ENCODE assay signal across 8 cellular contexts in the genomic region with DNA sequence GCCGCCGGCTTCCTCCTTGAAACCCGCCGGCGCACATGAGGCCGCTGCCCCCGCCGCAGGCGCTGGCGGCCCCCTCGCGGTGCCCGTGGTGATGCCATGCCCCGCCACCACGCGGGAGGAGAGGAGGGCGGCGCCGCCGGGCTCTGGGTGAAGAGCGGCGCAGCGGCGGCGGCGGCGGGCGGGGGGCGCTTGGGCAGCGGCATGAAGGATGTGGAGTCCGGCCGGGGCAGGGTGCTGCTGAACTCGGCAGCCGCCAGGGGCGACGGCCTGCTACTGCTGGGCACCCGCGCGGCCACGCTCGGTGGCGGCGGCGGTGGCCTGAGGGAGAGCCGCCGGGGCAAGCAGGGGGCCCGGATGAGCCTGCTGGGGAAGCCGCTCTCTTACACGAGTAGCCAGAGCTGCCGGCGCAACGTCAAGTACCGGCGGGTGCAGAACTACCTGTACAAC. TPM values are rescaled to one million over a fixed set of nuclear protein-coding genes. Genes with fewer than 3 reads are reported as not detected.
DNase-seq lines count a peak whose midpoint lies in the region; ATAC-seq and TF ChIP-seq lines count a peak whose summit lies in the region.

No MANE protein-coding gene starts in this region.

- H3K27me3 Mint-ChIP-seq in activated naive CD8-positive, alpha-beta T cell treated with anti-CD3 and anti-CD28 coated beads, Interleukin-2, amount 10 ng/mL, durations not matched to agents 7 days and 5 days, result no peaks in the 10 kb centered on the region

- peaks cover 16% of the 10 kb centered on the region for H3K4me1 ChIP-seq in hepatocyte (ENCODE audit: insufficient read depth)
- H3K4me1 ChIP-seq in skeletal muscle tissue (ENCODE audit: control insufficient read depth in 3 of 3, insufficient read depth in 3 of 3, low read length in 3 of 3), result peaks cover 10 to 32% (median 12%) of the 10 kb centered on the region in 3 donors

- no peaks in the 10 kb centered on the region for H4K20me1 ChIP-seq in hepatocyte (ENCODE audit: insufficient read depth, poor library complexity, severe bottlenecking)

- no peak for TF ChIP-seq CTCF in hepatocyte (IDR thresholded peaks at IDR 0.05; ENCODE audit: poor library complexity)

- H2AFZ ChIP-seq in hepatocyte, result peak overlapping the region; percentile 73

- peaks cover 40% of the 10 kb centered on the region for H3K4me1 Mint-ChIP-seq in activated naive CD8-positive, alpha-beta T cell treated with anti-CD3 and anti-CD28 coated beads, Interleukin-2, amount 10 ng/mL, durations not matched to agents 7 days and 5 days

- H3K27me3 ChIP-seq in hepatocyte, result peaks cover 81% of the 10 kb centered on the region
- H3K27me3 ChIP-seq in skeletal muscle tissue (ENCODE audit: control insufficient read depth in 3 of 3, insufficient read depth in 3 of 3, low read length in 3 of 3), result peaks cover 0 to 6% (median 0%) of the 10 kb centered on the region in 3 donors

- H3K36me3 Mint-ChIP-seq in activated naive CD8-positive, alpha-beta T cell treated with anti-CD3 and anti-CD28 coated beads, Interleukin-2, amount 10 ng/mL, durations not matched to agents 7 days and 5 days, result peaks cover 9% of the 10 kb centered on the region

- H3K9me3 ChIP-seq in hepatocyte (ENCODE audit: low read depth) (no peaks in the 10 kb centered on the region), skeletal muscle tissue (ENCODE audit: control insufficient read depth in 3 of 3, low read length in 3 of 3) (no peaks in the 10 kb centered on the region)

- H3K36me3 ChIP-seq in hepatocyte (replicated peaks; ENCODE audit: insufficient read depth, low read depth) (no peaks in the 10 kb centered on the region), skeletal muscle tissue (ENCODE audit: control insufficient read depth in 3 of 3, insufficient read depth in 3 of 3, low read length in 3 of 3) (no peaks in the 10 kb centered on the region)

- peak overlapping the region; percentile 78 to 84 (median 82) for H3K9ac ChIP-seq in skeletal muscle tissue (ENCODE audit: low read depth in 1 of 3, low read length in 3 of 3)

- H3K4me3 Mint-ChIP-seq in activated naive CD8-positive, alpha-beta T cell treated with anti-CD3 and anti-CD28 coated beads, Interleukin-2, amount 10 ng/mL, durations not matched to agents 7 days and 5 days, result peak overlapping the region; percentile 92

- peak; percentile 23 for ATAC-seq in GM19438 (IDR thresholded peaks at IDR 0.05; ENCODE audit: low read depth, unreplicated experiment)
- ATAC-seq in activated naive CD8-positive, alpha-beta T cell treated with anti-CD3 and anti-CD28 coated beads, Interleukin-2, amount 10 ng/mL, durations not matched to agents 7 days and 5 days (ENCODE audit: low read depth), result peak; percentile 43

- H3K4me3 ChIP-seq in hepatocyte (peak overlapping the region; percentile 60), skeletal muscle tissue (ENCODE audit: low read length in 3 of 3) (peak overlapping the region; percentile 80 to 85 (median 80))

- POLR2A ChIA-PET in activated naive CD8-positive, alpha-beta T cell treated with anti-CD3 and anti-CD28 coated beads, Interleukin-2, amount 10 ng/mL, durations not matched to agents 7 days and 5 days (lab: Charles Lee), result interaction anchor here (1.3 to 1.5 kb wide), 2 partner anchors 508 to 898 kb away, joined by 3 read pairs; no protein-coding TSS in a partner anchor

- no peaks in the 10 kb centered on the region for H3K79me2 ChIP-seq in hepatocyte

- under 1% methylated on average over 35 of the region's 54 CpGs for WGBS in hepatocyte (ENCODE audit: low lambda C conversion rate, missing lambda C conversion rate)

- H3K4me2 ChIP-seq in hepatocyte, result peak overlapping the region; percentile 98

- H3K27ac ChIP-seq in hepatocyte, result no peak overlapping the region
- peak overlapping the region; percentile 61 for H3K27ac ChIP-seq in skeletal muscle tissue (ENCODE audit: low read depth, low read length)

- H3K9me2 ChIP-seq in hepatocyte (replicated peaks; ENCODE audit: insufficient read depth), result no peaks in the 10 kb centered on the region

- DNase-seq in CD1c-positive myeloid dendritic cell (ENCODE audit: extremely low spot score) (peak; percentile 80), HS-27A (ENCODE audit: low read depth) (peak; percentile 34), SK-N-DZ (ENCODE audit: low spot score) (peak; percentile 71), hepatocyte (ENCODE audit: low spot score) (peak; percentile 61), GM19240 (ENCODE audit: insufficient read length, low spot score) (no peak)
- DNase-seq in activated naive CD8-positive, alpha-beta T cell treated with anti-CD3 and anti-CD28 coated beads, Interleukin-2, amount 10 ng/mL, durations not matched to agents 7 days and 5 days, result peak; percentile 76

- no peaks in the 10 kb centered on the region for H3K9me3 Mint-ChIP-seq in activated naive CD8-positive, alpha-beta T cell treated with anti-CD3 and anti-CD28 coated beads, Interleukin-2, amount 10 ng/mL, durations not matched to agents 7 days and 5 days

- H3K27ac Mint-ChIP-seq in activated naive CD8-positive, alpha-beta T cell treated with anti-CD3 and anti-CD28 coated beads, Interleukin-2, amount 10 ng/mL, durations not matched to agents 7 days and 5 days, result no peak overlapping the region

RNA-seq across cellular contexts. Expression of gene KCNQ5, which starts 0.3 kb away (rescaled TPM):
- 7.0 and 8.4 TPM in 2 replicates for polyA plus RNA-seq in SK-N-DZ (2014; cell fraction: cytosol; rRNA removed)
- 4.5 and 11.2 TPM in 2 replicates for polyA plus RNA-seq in SK-N-DZ (2014; cell fraction: nucleus; rRNA removed)
- total RNA-seq in activated naive CD8-positive, alpha-beta T cell treated with anti-CD3 and anti-CD28 coated beads, Interleukin-2, amount 10 ng/mL, durations not matched to agents 7 days and 5 days, result 1 to 10 TPM; 4.3 to 5.1 TPM
- 1.6 and 5.5 TPM in 2 replicates for total RNA-seq in hepatocyte
- 2.0 and 3.7 TPM in 2 replicates for polyA plus RNA-seq in hepatocyte
- total RNA-seq in skeletal muscle tissue, result 0.52 TPM
